In genomic region chr16:81711609-81712329, GRCh38 we compare ENCODE assay signal across 1 cellular context.
TF ChIP-seq lines count a peak whose summit lies in the region.

No MANE protein-coding gene starts in this region.

TF ChIP-seq in A549, 52 proteins besides CTCF, POLR2A, EP300 and RAD21 (continued from another document):
- peak; percentile 82; the same call in 1 of the 3 replicates for TF ChIP-seq BCL3 (IDR thresholded peaks at IDR 0.05)
- peak; percentile 87 to 88 for TF ChIP-seq CEBPB (IDR thresholded peaks at IDR 0.05)
- TF ChIP-seq NR3C1 (IDR thresholded peaks at IDR 0.05) = no peak
- 0 out of 2 replicates have a peak, but pooled peaks have one; percentile 12 for TF ChIP-seq NFE2L2 (conservative IDR thresholded peaks at IDR 0.05; ENCODE audit: low read length)
- TF ChIP-seq MAFK (IDR thresholded peaks at IDR 0.05; ENCODE audit: partially characterized antibody) = peak; percentile 47
- peak; percentile 94 for TF ChIP-seq HOXA7 (CRISPR knock-in tag; IDR thresholded peaks at IDR 0.05)
- peak; percentile 82 for TF ChIP-seq HEYL (CRISPR knock-in tag; IDR thresholded peaks at IDR 0.05)
- TF ChIP-seq PBX3 (IDR thresholded peaks at IDR 0.05) = peak; percentile 52
- TF ChIP-seq TFCP2L1 (CRISPR knock-in tag; IDR thresholded peaks at IDR 0.05) = peak; percentile 66
- no peak for TF ChIP-seq SREBF2 (IDR thresholded peaks at IDR 0.05)
- TF ChIP-seq ATOH8 (CRISPR knock-in tag; IDR thresholded peaks at IDR 0.05; ENCODE audit: low read depth) = no peak; the same call in 1 of the 2 replicates
- peak; percentile 67 for TF ChIP-seq USF2 (IDR thresholded peaks at IDR 0.05)
- no peak for TF ChIP-seq CHD4 (IDR thresholded peaks at IDR 0.05; ENCODE audit: borderline replicate concordance)
- no peak; the same call in none of the 2 replicates for TF ChIP-seq EHF (CRISPR knock-in tag; IDR thresholded peaks at IDR 0.05)
- 0 out of 2 replicates have a peak, but pooled peaks have one; percentile 20 for TF ChIP-seq MYC (IDR thresholded peaks at IDR 0.05; ENCODE audit: borderline replicate concordance, low read length)
- TF ChIP-seq JUN (IDR thresholded peaks at IDR 0.05) = peak; percentile 91 to 98
- no peak for TF ChIP-seq CBX2 (IDR thresholded peaks at IDR 0.05; ENCODE audit: borderline replicate concordance, low read depth)
- TF ChIP-seq, protein P1, sequence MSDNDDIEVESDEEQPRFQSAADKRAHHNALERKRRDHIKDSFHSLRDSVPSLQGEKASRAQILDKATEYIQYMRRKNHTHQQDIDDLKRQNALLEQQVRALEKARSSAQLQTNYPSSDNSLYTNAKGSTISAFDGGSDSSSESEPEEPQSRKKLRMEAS (IDR thresholded peaks at IDR 0.05) = peak; percentile 94
- TF ChIP-seq FOSB (CRISPR knock-in tag; IDR thresholded peaks at IDR 0.05) = peak; percentile 71; the same call in 1 of the 2 replicates
- TF ChIP-seq CBX8 (IDR thresholded peaks at IDR 0.05) = no peak
